ENCODE assay signal across 17 cellular contexts in the genomic region with DNA sequence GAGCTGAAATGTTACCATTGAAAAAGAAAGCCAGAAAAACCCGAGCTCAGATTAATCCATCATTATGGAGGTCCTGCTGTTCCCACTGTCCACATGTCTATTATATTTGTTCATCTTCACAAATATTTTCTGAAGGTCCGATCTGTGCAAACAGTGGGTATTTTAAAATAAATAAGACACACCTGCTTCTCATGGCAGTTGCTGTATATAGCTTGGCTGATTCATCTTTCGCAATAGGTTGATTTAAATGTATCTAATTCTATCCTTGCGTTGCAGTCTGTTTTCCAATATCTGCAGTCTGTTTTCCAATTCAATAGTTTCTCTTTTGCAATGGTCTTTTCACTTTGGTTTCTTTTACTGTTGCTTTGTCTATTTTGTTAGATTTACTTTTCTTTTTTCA.
DNase-seq lines count a peak whose midpoint lies in the region; ATAC-seq and TF ChIP-seq lines count a peak whose summit lies in the region.
"Had no signal": no experiment of that assay in that cellular context is flagged by ENCODE, and none has a peak within 500 bp of the region (broad histone marks: within the 10 kb centered on the region; RNA-seq: fewer than 3 reads in every experiment).

No MANE protein-coding gene starts in this region.

- H3K4me3 ChIP-seq in LNCaP clone FGC (ENCODE audit: low read depth, low read length) (peak overlapping the region; percentile 21), endocrine pancreas (ENCODE audit: control insufficient read depth, insufficient read depth, low read length) (peak overlapping the region; percentile 83)
- H3K4me3 ChIP-seq: body of pancreas, lung, ovary had no signal

- no peak overlapping the region for H3K9ac ChIP-seq in endocrine pancreas (ENCODE audit: control insufficient read depth, insufficient read depth, low read length)

- no peaks in the 10 kb centered on the region for H3K36me3 Mint-ChIP-seq in activated naive CD4-positive, alpha-beta T cell treated with anti-CD3 and anti-CD28 coated beads for 36 hours (ENCODE audit: low read depth)
- H3K36me3 Mint-ChIP-seq: activated naive CD8-positive, alpha-beta T cell treated with anti-CD3 and anti-CD28 coated beads, Interleukin-2, amount 10 ng/mL, durations not matched to agents 7 days and 5 days; CD4-positive, alpha-beta memory T cell; naive thymus-derived CD4-positive, alpha-beta T cell had no signal

- H3K27ac Mint-ChIP-seq in activated naive CD4-positive, alpha-beta T cell treated with anti-CD3 and anti-CD28 coated beads for 36 hours, result no peak overlapping the region
- H3K27ac Mint-ChIP-seq: activated naive CD8-positive, alpha-beta T cell treated with anti-CD3 and anti-CD28 coated beads, Interleukin-2, amount 10 ng/mL, durations not matched to agents 7 days and 5 days; CD4-positive, alpha-beta memory T cell; naive thymus-derived CD4-positive, alpha-beta T cell had no signal

- no peaks in the 10 kb centered on the region for H3K9me3 ChIP-seq in endocrine pancreas (ENCODE audit: control insufficient read depth, low read length)
- H3K9me3 ChIP-seq: body of pancreas, ovary had no signal

- H3K36me3 ChIP-seq in endocrine pancreas (ENCODE audit: control insufficient read depth, insufficient read depth, low read length), result no peaks in the 10 kb centered on the region
- H3K36me3 ChIP-seq: ovary had no signal

- no peaks in the 10 kb centered on the region for H3K27me3 ChIP-seq in endocrine pancreas (ENCODE audit: control insufficient read depth, insufficient read depth, low read length)
- H3K27me3 ChIP-seq: body of pancreas, ovary had no signal

- peaks cover 7% of the 10 kb centered on the region for H3K4me1 Mint-ChIP-seq in activated naive CD4-positive, alpha-beta T cell treated with anti-CD3 and anti-CD28 coated beads for 36 hours (ENCODE audit: low read depth)

- H3K27me3 Mint-ChIP-seq in activated naive CD4-positive, alpha-beta T cell treated with anti-CD3 and anti-CD28 coated beads for 36 hours (ENCODE audit: low read depth), result no peaks in the 10 kb centered on the region
- H3K27me3 Mint-ChIP-seq: activated naive CD8-positive, alpha-beta T cell treated with anti-CD3 and anti-CD28 coated beads, Interleukin-2, amount 10 ng/mL, durations not matched to agents 7 days and 5 days; naive thymus-derived CD4-positive, alpha-beta T cell had no signal

- CTCF ChIA-PET in activated naive CD4-positive, alpha-beta T cell treated with anti-CD3 and anti-CD28 coated beads for 36 hours (lab: Charles Lee), result no interaction called here

- ATAC-seq in HG03135 (IDR thresholded peaks at IDR 0.05; ENCODE audit: unreplicated experiment), result no peak
- ATAC-seq: naive thymus-derived CD4-positive, alpha-beta T cell had no signal

- TF ChIP-seq CTCF in 22Rv1 (IDR thresholded peaks at IDR 0.05) (no peak), LNCaP clone FGC (IDR thresholded peaks at IDR 0.05; ENCODE audit: control insufficient read depth, extremely low read depth, insufficient read depth) (no peak)

- intact Hi-C loops in activated naive CD4-positive, alpha-beta T cell treated with anti-CD3 and anti-CD28 coated beads for 36 hours (cut with micrococcal nuclease), result no loop called here

- peak overlapping the region; percentile 6; the same call in 1 of the 2 replicates for H3K27ac ChIP-seq in 22Rv1
- H3K27ac ChIP-seq: body of pancreas, ovary had no signal

- no peaks in the 10 kb centered on the region for H3K4me1 ChIP-seq in endocrine pancreas (ENCODE audit: control insufficient read depth, insufficient read depth, low read length)

- no peak overlapping the region for H3K4me3 Mint-ChIP-seq in activated naive CD4-positive, alpha-beta T cell treated with anti-CD3 and anti-CD28 coated beads for 36 hours
- H3K4me3 Mint-ChIP-seq: activated naive CD8-positive, alpha-beta T cell treated with anti-CD3 and anti-CD28 coated beads, Interleukin-2, amount 10 ng/mL, durations not matched to agents 7 days and 5 days; CD4-positive, alpha-beta memory T cell; naive thymus-derived CD4-positive, alpha-beta T cell had no signal

- DNase-seq in LNCaP clone FGC (ENCODE audit: low read depth) (peak; percentile 70), NCI-H69 (lab: John Stamatoyannopoulos, UW) (peak; percentile 88), GM19238 (ENCODE audit: insufficient read length, low spot score) (no peak)
- DNase-seq in stimulated activated CD4-positive, alpha-beta T cell treated with anti-CD3 and anti-CD28 coated beads, Interleukin-2, amount 100 ng/mL, for 24 hours, result no peak
- no peak for DNase-seq in activated naive CD4-positive, alpha-beta T cell treated with anti-CD3 and anti-CD28 coated beads for 36 hours
- DNase-seq: activated naive CD8-positive, alpha-beta T cell treated with anti-CD3 and anti-CD28 coated beads, Interleukin-2, amount 10 ng/mL, durations not matched to agents 7 days and 5 days; CD4-positive, alpha-beta memory T cell; Kasumi-1; naive thymus-derived CD4-positive, alpha-beta T cell; NCI-H1436 treated with DMSO at 0.1 percent for 48 hours; stimulated activated naive CD4-positive, alpha-beta T cell had no signal

- no peaks in the 10 kb centered on the region for H3K9me3 Mint-ChIP-seq in activated naive CD4-positive, alpha-beta T cell treated with anti-CD3 and anti-CD28 coated beads for 36 hours
- H3K9me3 Mint-ChIP-seq: activated naive CD8-positive, alpha-beta T cell treated with anti-CD3 and anti-CD28 coated beads, Interleukin-2, amount 10 ng/mL, durations not matched to agents 7 days and 5 days had no signal

Comparison
In these comparisons a context has a peak if more than half of its experiments do, and no peak if none do; other contexts are left out.
1. DNase-seq: peak in LNCaP clone FGC (single experiment) and NCI-H69 (single experiment); none in stimulated activated CD4-positive, alpha-beta T cell treated with anti-CD3 and anti-CD28 coated beads, Interleukin-2, amount 100 ng/mL, for 24 hours (0 of 2), activated naive CD4-positive, alpha-beta T cell treated with anti-CD3 and anti-CD28 coated beads for 36 hours (single experiment) and GM19238 (single experiment).